In the genomic region with DNA sequence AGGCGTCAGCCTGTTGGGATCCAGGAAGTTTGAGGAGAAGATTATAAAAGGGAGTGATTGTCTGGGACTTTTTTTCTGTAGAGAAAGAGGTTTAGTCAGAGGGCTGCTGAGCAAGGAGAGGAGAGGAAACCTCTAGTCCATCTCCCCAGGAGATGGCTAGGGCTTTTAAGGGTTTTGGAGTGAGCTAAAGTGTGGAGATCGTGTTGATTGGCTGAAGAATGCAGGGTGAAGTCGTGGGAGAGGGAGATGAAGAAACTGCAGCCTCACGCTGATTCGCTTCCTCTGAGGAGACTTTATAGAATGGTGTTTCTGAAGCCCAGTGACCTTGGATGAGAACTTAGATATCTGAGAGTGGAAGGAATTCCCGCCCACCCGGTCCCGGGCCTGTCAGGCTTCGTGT, we compare ENCODE assay signal across 1 cellular context.
TF ChIP-seq lines count a peak whose summit lies in the region.

No MANE protein-coding gene starts in this region.

TF ChIP-seq in K562, 482 proteins besides CTCF, POLR2A, EP300 and RAD21 (continued from another document):
- TF ChIP-seq, protein P1, sequence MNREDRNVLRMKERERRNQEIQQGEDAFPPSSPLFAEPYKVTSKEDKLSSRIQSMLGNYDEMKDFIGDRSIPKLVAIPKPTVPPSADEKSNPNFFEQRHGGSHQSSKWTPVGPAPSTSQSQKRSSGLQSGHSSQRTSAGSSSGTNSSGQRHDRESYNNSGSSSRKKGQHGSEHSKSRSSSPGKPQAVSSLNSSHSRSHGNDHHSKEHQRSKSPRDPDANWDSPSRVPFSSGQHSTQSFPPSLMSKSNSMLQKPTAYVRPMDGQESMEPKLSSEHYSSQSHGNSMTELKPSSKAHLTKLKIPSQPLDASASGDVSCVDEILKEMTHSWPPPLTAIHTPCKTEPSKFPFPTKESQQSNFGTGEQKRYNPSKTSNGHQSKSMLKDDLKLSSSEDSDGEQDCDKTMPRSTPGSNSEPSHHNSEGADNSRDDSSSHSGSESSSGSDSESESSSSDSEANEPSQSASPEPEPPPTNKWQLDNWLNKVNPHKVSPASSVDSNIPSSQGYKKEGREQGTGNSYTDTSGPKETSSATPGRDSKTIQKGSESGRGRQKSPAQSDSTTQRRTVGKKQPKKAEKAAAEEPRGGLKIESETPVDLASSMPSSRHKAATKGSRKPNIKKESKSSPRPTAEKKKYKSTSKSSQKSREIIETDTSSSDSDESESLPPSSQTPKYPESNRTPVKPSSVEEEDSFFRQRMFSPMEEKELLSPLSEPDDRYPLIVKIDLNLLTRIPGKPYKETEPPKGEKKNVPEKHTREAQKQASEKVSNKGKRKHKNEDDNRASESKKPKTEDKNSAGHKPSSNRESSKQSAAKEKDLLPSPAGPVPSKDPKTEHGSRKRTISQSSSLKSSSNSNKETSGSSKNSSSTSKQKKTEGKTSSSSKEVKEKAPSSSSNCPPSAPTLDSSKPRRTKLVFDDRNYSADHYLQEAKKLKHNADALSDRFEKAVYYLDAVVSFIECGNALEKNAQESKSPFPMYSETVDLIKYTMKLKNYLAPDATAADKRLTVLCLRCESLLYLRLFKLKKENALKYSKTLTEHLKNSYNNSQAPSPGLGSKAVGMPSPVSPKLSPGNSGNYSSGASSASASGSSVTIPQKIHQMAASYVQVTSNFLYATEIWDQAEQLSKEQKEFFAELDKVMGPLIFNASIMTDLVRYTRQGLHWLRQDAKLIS (CRISPR knock-in tag; IDR thresholded peaks at IDR 0.05), result no peak
- TF ChIP-seq, protein P2, sequence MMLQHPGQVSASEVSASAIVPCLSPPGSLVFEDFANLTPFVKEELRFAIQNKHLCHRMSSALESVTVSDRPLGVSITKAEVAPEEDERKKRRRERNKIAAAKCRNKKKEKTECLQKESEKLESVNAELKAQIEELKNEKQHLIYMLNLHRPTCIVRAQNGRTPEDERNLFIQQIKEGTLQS (IDR thresholded peaks at IDR 0.05), result no peak
- TF ChIP-seq, protein P2 (CRISPR knock-in tag; conservative IDR thresholded peaks at IDR 0.05), result no peak
- no peak for TF ChIP-seq CAMTA2 (CRISPR knock-in tag; conservative IDR thresholded peaks at IDR 0.05)
- TF ChIP-seq, protein P3, sequence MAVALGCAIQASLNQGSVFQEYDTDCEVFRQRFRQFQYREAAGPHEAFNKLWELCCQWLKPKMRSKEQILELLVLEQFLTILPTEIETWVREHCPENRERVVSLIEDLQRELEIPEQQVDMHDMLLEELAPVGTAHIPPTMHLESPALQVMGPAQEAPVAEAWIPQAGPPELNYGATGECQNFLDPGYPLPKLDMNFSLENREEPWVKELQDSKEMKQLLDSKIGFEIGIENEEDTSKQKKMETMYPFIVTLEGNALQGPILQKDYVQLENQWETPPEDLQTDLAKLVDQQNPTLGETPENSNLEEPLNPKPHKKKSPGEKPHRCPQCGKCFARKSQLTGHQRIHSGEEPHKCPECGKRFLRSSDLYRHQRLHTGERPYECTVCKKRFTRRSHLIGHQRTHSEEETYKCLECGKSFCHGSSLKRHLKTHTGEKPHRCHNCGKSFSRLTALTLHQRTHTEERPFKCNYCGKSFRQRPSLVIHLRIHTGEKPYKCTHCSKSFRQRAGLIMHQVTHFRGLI (CRISPR knock-in tag; IDR thresholded peaks at IDR 0.05), result no peak
- no peak for TF ChIP-seq IRF2 (CRISPR knock-in tag; IDR thresholded peaks at IDR 0.05)
- TF ChIP-seq, protein P4, sequence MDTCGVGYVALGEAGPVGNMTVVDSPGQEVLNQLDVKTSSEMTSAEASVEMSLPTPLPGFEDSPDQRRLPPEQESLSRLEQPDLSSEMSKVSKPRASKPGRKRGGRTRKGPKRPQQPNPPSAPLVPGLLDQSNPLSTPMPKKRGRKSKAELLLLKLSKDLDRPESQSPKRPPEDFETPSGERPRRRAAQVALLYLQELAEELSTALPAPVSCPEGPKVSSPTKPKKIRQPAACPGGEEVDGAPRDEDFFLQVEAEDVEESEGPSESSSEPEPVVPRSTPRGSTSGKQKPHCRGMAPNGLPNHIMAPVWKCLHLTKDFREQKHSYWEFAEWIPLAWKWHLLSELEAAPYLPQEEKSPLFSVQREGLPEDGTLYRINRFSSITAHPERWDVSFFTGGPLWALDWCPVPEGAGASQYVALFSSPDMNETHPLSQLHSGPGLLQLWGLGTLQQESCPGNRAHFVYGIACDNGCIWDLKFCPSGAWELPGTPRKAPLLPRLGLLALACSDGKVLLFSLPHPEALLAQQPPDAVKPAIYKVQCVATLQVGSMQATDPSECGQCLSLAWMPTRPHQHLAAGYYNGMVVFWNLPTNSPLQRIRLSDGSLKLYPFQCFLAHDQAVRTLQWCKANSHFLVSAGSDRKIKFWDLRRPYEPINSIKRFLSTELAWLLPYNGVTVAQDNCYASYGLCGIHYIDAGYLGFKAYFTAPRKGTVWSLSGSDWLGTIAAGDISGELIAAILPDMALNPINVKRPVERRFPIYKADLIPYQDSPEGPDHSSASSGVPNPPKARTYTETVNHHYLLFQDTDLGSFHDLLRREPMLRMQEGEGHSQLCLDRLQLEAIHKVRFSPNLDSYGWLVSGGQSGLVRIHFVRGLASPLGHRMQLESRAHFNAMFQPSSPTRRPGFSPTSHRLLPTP (IDR thresholded peaks at IDR 0.05; ENCODE audit: borderline replicate concordance, extremely low read depth, insufficient read length), result no peak
- TF ChIP-seq RBM14 (IDR thresholded peaks at IDR 0.05; ENCODE audit: borderline replicate concordance, insufficient read depth, low read depth, low read length), result no peak
- no peak for TF ChIP-seq L3MBTL2 (IDR thresholded peaks at IDR 0.05)
TF ChIP-seq in K562: peak in this region for 0.
